1 cellular context compared by ENCODE assay signal in the genomic region with DNA sequence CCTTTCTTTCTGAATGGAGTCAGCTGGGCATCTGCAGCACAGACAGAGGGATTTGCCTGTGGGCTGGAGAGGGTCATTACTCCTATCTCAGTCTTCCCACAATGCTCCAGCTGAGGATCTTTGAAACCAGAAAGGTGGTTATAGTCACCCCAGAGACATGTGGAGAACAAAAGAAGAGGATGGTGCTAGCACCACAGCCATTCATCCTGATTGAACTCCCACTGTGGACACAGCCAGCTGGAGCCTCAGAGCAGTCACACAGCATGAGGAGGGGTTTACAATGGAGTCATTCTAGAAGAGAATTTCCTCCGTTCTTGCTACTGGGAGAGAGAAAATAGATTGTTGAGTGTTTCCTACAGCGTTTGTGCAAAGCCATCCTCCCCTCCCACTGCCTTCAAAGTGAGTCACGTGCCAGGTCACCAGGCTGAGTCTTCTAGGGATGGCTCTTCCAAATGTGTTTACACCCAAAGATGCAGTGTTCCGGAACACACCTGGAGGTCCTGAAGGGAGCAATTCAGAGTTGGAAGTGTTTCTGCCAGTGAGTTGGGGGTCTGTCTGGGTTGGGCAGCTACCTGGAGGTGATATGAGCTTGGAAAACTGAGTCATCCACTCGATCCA.
TF ChIP-seq lines count a peak whose summit lies in the region.

No MANE protein-coding gene starts in this region.

TF ChIP-seq in HepG2, 621 proteins besides CTCF, POLR2A, EP300 and RAD21:
- no peak for TF ChIP-seq SP4 (CRISPR knock-in tag; IDR thresholded peaks at IDR 0.05)
- TF ChIP-seq MED1 (CRISPR knock-in tag; IDR thresholded peaks at IDR 0.05), result no peak
- no peak for TF ChIP-seq ZNF672 (CRISPR knock-in tag; IDR thresholded peaks at IDR 0.05)
- TF ChIP-seq, protein P1, sequence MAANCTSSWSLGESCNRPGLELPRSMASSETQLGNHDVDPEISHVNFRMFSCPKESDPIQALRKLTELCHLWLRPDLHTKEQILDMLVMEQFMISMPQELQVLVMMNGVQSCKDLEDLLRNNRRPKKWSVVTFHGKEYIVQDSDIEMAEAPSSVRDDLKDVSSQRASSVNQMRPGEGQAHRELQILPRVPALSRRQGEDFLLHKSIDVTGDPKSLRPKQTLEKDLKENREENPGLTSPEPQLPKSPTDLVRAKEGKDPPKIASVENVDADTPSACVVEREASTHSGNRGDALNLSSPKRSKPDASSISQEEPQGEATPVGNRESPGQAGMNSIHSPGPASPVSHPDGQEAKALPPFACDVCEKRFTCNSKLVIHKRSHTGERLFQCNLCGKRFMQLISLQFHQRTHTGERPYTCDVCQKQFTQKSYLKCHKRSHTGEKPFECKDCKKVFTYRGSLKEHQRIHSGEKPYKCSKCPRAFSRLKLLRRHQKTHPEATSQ (CRISPR knock-in tag; IDR thresholded peaks at IDR 0.05; ENCODE audit: borderline replicate concordance), result no peak
- no peak for TF ChIP-seq NR1H2 (CRISPR knock-in tag; IDR thresholded peaks at IDR 0.05; ENCODE audit: borderline replicate concordance, low read depth)
- TF ChIP-seq SP140L (CRISPR knock-in tag; IDR thresholded peaks at IDR 0.05; ENCODE audit: borderline replicate concordance), result no peak
- no peak for TF ChIP-seq ZNF780A (CRISPR knock-in tag; IDR thresholded peaks at IDR 0.05)
- TF ChIP-seq JUN (CRISPR knock-in tag; IDR thresholded peaks at IDR 0.05), result no peak
- no peak for TF ChIP-seq ZNF878 (CRISPR knock-in tag; IDR thresholded peaks at IDR 0.05)
- no peak for TF ChIP-seq RORA (CRISPR knock-in tag; IDR thresholded peaks at IDR 0.05)
- TF ChIP-seq CC2D1A (CRISPR knock-in tag; IDR thresholded peaks at IDR 0.05), result no peak
- TF ChIP-seq ZMYM2 (CRISPR knock-in tag; IDR thresholded peaks at IDR 0.05), result no peak
- no peak for TF ChIP-seq IRX3 (CRISPR knock-in tag; IDR thresholded peaks at IDR 0.05; ENCODE audit: borderline replicate concordance, low read depth)
- no peak for TF ChIP-seq ZNF766 (CRISPR knock-in tag; IDR thresholded peaks at IDR 0.05; ENCODE audit: borderline replicate concordance)
TF ChIP-seq in HepG2: peak in this region for 0.
